ENCODE assay signal across 8 cellular contexts in the genomic region with DNA sequence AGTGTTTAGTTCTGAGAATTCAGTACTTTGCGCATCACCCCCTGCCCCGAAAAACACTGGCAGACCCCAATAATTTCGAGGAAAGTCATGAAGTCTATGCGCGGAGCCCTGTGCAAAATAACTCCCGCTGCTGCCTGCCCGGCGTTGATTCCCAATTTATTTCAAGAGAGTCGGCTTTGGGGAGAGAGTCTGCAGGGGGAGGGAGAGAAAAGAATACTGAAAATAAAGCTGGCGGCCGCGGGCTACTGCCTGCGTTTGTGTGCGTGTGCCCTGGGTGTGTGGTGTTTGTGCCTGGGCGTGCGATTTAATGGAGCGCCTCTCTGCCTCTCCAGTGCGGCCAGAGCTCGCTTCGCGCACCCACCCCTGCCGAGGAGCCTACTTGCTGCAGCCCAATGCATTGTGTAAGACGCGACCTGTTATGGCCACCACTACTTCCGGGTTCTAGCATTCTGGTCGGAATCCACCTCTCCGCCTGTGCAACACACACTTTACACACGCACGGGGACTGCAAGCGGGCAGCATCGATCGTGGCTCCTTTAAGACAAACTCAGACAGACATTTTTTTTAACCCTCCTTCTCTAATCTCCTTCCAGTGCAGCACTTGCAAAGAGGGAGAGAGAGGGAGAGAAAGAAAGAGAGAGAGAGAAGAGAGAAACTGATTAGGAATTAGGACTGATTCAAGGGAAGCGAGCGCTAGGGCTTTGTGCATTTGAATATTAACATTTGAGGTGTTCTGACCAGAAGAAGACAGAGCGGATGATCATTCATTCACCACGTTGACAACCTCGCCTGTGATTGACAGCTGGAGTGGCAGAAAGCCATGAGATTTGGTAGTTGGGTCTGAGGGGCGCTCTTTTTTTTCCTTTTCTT. TPM values are rescaled to one million over a fixed set of nuclear protein-coding genes. Genes with fewer than 3 reads are reported as not detected.
DNase-seq lines count a peak whose midpoint lies in the region; ATAC-seq and TF ChIP-seq lines count a peak whose summit lies in the region.

Gene MEIS1, plus strand, starts transcription at position 447 of the 870 bp plus-strand sequence. CDS start 732 bp downstream, outside the sequence.

- no peaks in the 10 kb centered on the region for H3K36me3 ChIP-seq in CD4-positive, CD25-positive, alpha-beta regulatory T cell (ENCODE audit: control insufficient read depth, insufficient read depth, low read length)
- H3K36me3 ChIP-seq in adipocyte (ENCODE audit: control insufficient read depth, insufficient read depth, low read length, severe bottlenecking) (no peaks in the 10 kb centered on the region), neural cell (ENCODE audit: insufficient read depth, low read length) (no peaks in the 10 kb centered on the region)

- H3K9ac ChIP-seq in adipocyte (ENCODE audit: low read length) (peak within 1 kb of the TSS; percentile 97), neural cell (ENCODE audit: low read length) (peak within 1 kb of the TSS; percentile 96)

- TF ChIP-seq EP300 in neural cell (conservative IDR thresholded peaks at IDR 0.05; ENCODE audit: poor library complexity, severe bottlenecking) = peak; percentile 83

- no peaks in the 10 kb centered on the region for H3K9me3 ChIP-seq in CD4-positive, CD25-positive, alpha-beta regulatory T cell (ENCODE audit: control insufficient read depth in 2 of 2, low read length in 2 of 2)
- no peaks in the 10 kb centered on the region for H3K9me3 ChIP-seq in adipocyte (ENCODE audit: control insufficient read depth, low read length)
- H3K9me3 ChIP-seq in neural cell (ENCODE audit: low read length) = no peaks in the 10 kb centered on the region

- no peaks in the 10 kb centered on the region for H4K20me1 ChIP-seq in neural cell (ENCODE audit: insufficient read depth)

- peak within 1 kb of the TSS; percentile 71 to 95 (median 73) for H3K4me3 Mint-ChIP-seq in CD4-positive, CD25-positive, alpha-beta regulatory T cell

- TF ChIP-seq CTCF in neural cell (IDR thresholded peaks at IDR 0.05; ENCODE audit: poor library complexity, severe bottlenecking) = peak; percentile 25

- peak within 1 kb of the TSS; percentile 49 for H2AFZ ChIP-seq in neural cell (ENCODE audit: low read depth, low read length)

- no peak within 1 kb of the TSS for H3K27ac ChIP-seq in CD4-positive, CD25-positive, alpha-beta regulatory T cell (ENCODE audit: insufficient read depth, low read length, poor library complexity, severe bottlenecking)
- peak within 1 kb of the TSS; percentile 98 for H3K27ac ChIP-seq in neural cell (ENCODE audit: low read length)

- no peaks in the 10 kb centered on the region for H3K36me3 Mint-ChIP-seq in CD4-positive, CD25-positive, alpha-beta regulatory T cell

- H3K27me3 ChIP-seq in CD4-positive, CD25-positive, alpha-beta regulatory T cell (ENCODE audit: control insufficient read depth, insufficient read depth, low read length) = peaks cover 47% of the 10 kb centered on the region
- H3K27me3 ChIP-seq in adipocyte (replicated peaks; ENCODE audit: control insufficient read depth, insufficient read depth, low read length) = no peaks in the 10 kb centered on the region
- peaks cover 8% of the 10 kb centered on the region for H3K27me3 ChIP-seq in neural cell (ENCODE audit: insufficient read depth, low read depth, low read length)

- H3K4me1 ChIP-seq in CD4-positive, CD25-positive, alpha-beta regulatory T cell (ENCODE audit: control insufficient read depth, insufficient read depth, low read length, poor library complexity, severe bottlenecking) = peaks cover 28% of the 10 kb centered on the region
- H3K4me1 ChIP-seq in adipocyte (ENCODE audit: control insufficient read depth, insufficient read depth, low read length) = no peaks in the 10 kb centered on the region

- peak within 1 kb of the TSS; percentile 44 for H3K4me3 ChIP-seq in CD4-positive, CD25-positive, alpha-beta regulatory T cell (ENCODE audit: low read depth, low read length)
- H3K4me3 ChIP-seq in adipocyte (ENCODE audit: low read length) = peak within 1 kb of the TSS; percentile 89
- H3K4me3 ChIP-seq in neural cell (ENCODE audit: low read length) = peak within 1 kb of the TSS; percentile 86

- peak in 1 of 3 donors; percentile 49 for DNase-seq in CD4-positive, CD25-positive, alpha-beta regulatory T cell
- DNase-seq in NCI-H510A treated with DMSO at 0.1 percent for 48 hours (lab: John Stamatoyannopoulos, UW) (peak; percentile 96), adipocyte (ENCODE audit: low read depth) (peak; percentile 96), glomerular endothelial cell (ENCODE audit: extremely low read depth, low read depth, low spot score) (peak; percentile 68)
- DNase-seq in stimulated activated CD4-positive, alpha-beta T cell treated with anti-CD3 and anti-CD28 coated beads, Interleukin-4, amount 100 ng/mL, for 1 hour = no peak

- H3F3A ChIP-seq in neural cell (ENCODE audit: insufficient read depth, low read length, poor library complexity, severe bottlenecking) = peaks cover 7% of the 10 kb centered on the region

- TF ChIP-seq RAD21 in neural cell (conservative IDR thresholded peaks at IDR 0.05) = peak; percentile 63

- H3K9me3 Mint-ChIP-seq in CD4-positive, CD25-positive, alpha-beta regulatory T cell = peaks cover 0 to 7% (median 0%) of the 10 kb centered on the region in 7 donors

- no peaks in the 10 kb centered on the region for H3K9me2 ChIP-seq in neural cell (ENCODE audit: insufficient read depth, low read length)

- peaks cover 46% of the 10 kb centered on the region for H3K79me2 ChIP-seq in neural cell (replicated peaks; ENCODE audit: insufficient read depth, low read length)

- peak within 1 kb of the TSS; percentile 96 for H3K4me2 ChIP-seq in neural cell (ENCODE audit: low read length)

- peak within 1 kb of the TSS in 1 of 3 donors; percentile 92 for H3K27ac Mint-ChIP-seq in CD4-positive, CD25-positive, alpha-beta regulatory T cell

- peak; percentile 14 to 47 for ATAC-seq in CD4-positive, CD25-positive, alpha-beta regulatory T cell (ENCODE audit: low read depth in 2 of 2)
- ATAC-seq in GM19043 (IDR thresholded peaks at IDR 0.05; ENCODE audit: low read depth, unreplicated experiment) = peak; percentile 56
- ATAC-seq in HG03460 (IDR thresholded peaks at IDR 0.05; ENCODE audit: unreplicated experiment) = peak; percentile 78

- peaks cover 98% of the 10 kb centered on the region for H3K27me3 Mint-ChIP-seq in CD4-positive, CD25-positive, alpha-beta regulatory T cell

- H3K4me1 Mint-ChIP-seq in CD4-positive, CD25-positive, alpha-beta regulatory T cell = peaks cover 0 to 37% (median 18%) of the 10 kb centered on the region in 4 donors

TF ChIP-seq in neural cell, 6 proteins besides CTCF, POLR2A, EP300 and RAD21:
- TF ChIP-seq POLR2AphosphoS5 (IDR thresholded peaks at IDR 0.05) (peak; percentile 84), MXI1 (conservative IDR thresholded peaks at IDR 0.05; ENCODE audit: poor library complexity, severe bottlenecking) (peak; percentile 89), SMC3 (conservative IDR thresholded peaks at IDR 0.05; ENCODE audit: poor library complexity) (peak; percentile 66), TAF1 (IDR thresholded peaks at IDR 0.05; ENCODE audit: low read depth) (peak; percentile 93), EZH2 (IDR thresholded peaks at IDR 0.05; ENCODE audit: borderline replicate concordance, insufficient read depth, low read length, poor library complexity, severe bottlenecking) (no peak)
- TF ChIP-seq, protein P1, sequence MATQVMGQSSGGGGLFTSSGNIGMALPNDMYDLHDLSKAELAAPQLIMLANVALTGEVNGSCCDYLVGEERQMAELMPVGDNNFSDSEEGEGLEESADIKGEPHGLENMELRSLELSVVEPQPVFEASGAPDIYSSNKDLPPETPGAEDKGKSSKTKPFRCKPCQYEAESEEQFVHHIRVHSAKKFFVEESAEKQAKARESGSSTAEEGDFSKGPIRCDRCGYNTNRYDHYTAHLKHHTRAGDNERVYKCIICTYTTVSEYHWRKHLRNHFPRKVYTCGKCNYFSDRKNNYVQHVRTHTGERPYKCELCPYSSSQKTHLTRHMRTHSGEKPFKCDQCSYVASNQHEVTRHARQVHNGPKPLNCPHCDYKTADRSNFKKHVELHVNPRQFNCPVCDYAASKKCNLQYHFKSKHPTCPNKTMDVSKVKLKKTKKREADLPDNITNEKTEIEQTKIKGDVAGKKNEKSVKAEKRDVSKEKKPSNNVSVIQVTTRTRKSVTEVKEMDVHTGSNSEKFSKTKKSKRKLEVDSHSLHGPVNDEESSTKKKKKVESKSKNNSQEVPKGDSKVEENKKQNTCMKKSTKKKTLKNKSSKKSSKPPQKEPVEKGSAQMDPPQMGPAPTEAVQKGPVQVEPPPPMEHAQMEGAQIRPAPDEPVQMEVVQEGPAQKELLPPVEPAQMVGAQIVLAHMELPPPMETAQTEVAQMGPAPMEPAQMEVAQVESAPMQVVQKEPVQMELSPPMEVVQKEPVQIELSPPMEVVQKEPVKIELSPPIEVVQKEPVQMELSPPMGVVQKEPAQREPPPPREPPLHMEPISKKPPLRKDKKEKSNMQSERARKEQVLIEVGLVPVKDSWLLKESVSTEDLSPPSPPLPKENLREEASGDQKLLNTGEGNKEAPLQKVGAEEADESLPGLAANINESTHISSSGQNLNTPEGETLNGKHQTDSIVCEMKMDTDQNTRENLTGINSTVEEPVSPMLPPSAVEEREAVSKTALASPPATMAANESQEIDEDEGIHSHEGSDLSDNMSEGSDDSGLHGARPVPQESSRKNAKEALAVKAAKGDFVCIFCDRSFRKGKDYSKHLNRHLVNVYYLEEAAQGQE (IDR thresholded peaks at IDR 0.05; ENCODE audit: borderline replicate concordance) = peak; percentile 90

RNA-seq across cellular contexts. Expression of gene MEIS1, which starts in this region (rescaled TPM):
- 3.6 TPM for total RNA-seq in CD4-positive, CD25-positive, alpha-beta regulatory T cell
- not detected for polyA plus RNA-seq in CD4-positive, CD25-positive, alpha-beta regulatory T cell
- 11.8 and 23.5 TPM in 2 replicates for total RNA-seq in glomerular endothelial cell
- 40.5 and 46.5 TPM in 2 replicates for polyA plus RNA-seq in neural cell
- 87.2 and 89.4 TPM in 2 replicates for polyA minus RNA-seq in neural cell

Comparison
In these comparisons a context has a peak if more than half of its experiments do, and no peak if none do; other contexts are left out.
1. RNA of gene MEIS1 (polyA plus RNA-seq): 40.5 to 46.5 TPM in neural cell; not detected in CD4-positive, CD25-positive, alpha-beta regulatory T cell; every median in the first group is over 10 times any median in the second.
2. Peak in every context shown above with its lines, with median percentiles within 50 percentile points of each other: ATAC-seq and H3K4me3 ChIP-seq.